In the genomic region with DNA sequence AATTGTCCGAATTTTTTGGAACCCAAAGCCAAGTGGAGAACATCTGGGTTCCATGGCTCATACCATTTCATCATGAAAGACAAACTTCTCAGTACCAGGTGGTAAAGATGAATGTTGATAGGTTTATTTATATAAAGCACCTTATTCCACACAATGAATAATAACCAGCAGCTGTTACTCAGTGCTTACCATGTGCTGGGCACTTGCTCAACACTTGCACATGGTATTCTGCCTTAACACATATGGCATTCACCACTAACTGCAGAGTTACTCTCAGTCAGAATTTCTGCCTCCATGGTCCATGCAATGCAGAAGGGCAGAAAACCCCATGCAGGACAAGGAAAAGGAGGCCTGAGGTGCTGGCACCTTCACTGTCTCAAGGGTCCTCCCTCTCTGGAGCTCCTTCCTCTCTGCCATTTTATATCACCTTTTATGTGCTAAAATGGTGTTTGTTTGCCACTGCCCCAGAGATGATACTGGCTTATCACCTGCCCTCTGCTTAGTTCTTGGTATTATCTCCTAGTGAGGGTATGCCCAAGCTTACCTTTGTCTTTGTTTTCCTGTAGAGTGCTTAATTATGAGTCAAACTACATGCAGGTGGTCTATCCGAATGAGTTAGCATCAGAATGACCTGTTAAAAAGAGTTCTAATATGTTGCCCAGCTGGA, we compare ENCODE assay signal across 15 cellular contexts.
DNase-seq lines count a peak whose midpoint lies in the region; ATAC-seq, FAIRE-seq and TF ChIP-seq lines count a peak whose summit lies in the region.
"Had no signal": no experiment of that assay in that cellular context is flagged by ENCODE, and none has a peak within 500 bp of the region (broad histone marks: within the 10 kb centered on the region; RNA-seq: fewer than 3 reads in every experiment).

No MANE protein-coding gene starts in this region.

- H3K23me2 ChIP-seq in H1 (ENCODE audit: low read depth, low read length): no peaks in the 10 kb centered on the region

- no peaks in the 10 kb centered on the region for H3K27me3 Mint-ChIP-seq in GM23338 (ENCODE audit: insufficient read depth, low read depth, poor library complexity)
- H3K27me3 Mint-ChIP-seq in activated T-cell treated with anti-CD3 and anti-CD28 coated beads, Interleukin-2, amount 50 U/mL, for 4 hours (ENCODE audit: low read depth): no peaks in the 10 kb centered on the region

- H3K4me2 ChIP-seq in GM23338 (peak overlapping the region; percentile 46), H1 (ENCODE audit: insufficient read depth in 1 of 2, low read depth in 2 of 2, low read length in 2 of 2) (peak overlapping the region; percentile 10 to 46)

- H3K79me1 ChIP-seq in H1 (ENCODE audit: low read depth, low read length): no peaks in the 10 kb centered on the region

- H3K36me3 ChIP-seq in GM23338 (ENCODE audit: insufficient read depth) (0 out of 2 replicates have a peak, but pooled peaks cover under 1% of the 10 kb centered on the region), H1 (ENCODE audit: control insufficient read depth in 2 of 4, insufficient read depth in 4 of 4, low read length in 3 of 4) (peaks cover 0 to 4% (median under 1%) of the 10 kb centered on the region in 4 experiments; a peak in 3 of 8 replicates)
- H3K36me3 ChIP-seq: lower lobe of right lung, neutrophil, upper lobe of left lung had no signal

- no peak for DNase-seq in GM23338 (ENCODE audit: low spot score)
- peak; percentile 66 for DNase-seq in NCI-H146 treated with DMSO at 0.1 percent for 48 hours (lab: John Stamatoyannopoulos, UW; ENCODE audit: unreplicated experiment)
- no peak for DNase-seq in H1 (ENCODE audit: low read depth in 1 of 2, low spot score in 2 of 2)
- peak; percentile 75 for DNase-seq in myocyte (ENCODE audit: low read depth)
- DNase-seq in activated T-cell treated with anti-CD3 and anti-CD28 coated beads, Interleukin-2, amount 50 U/mL, for 4 hours: no peak
- DNase-seq in CD1c-positive myeloid dendritic cell (ENCODE audit: extremely low spot score): no peak
- DNase-seq: activated CD4-positive, alpha-beta T cell treated with anti-CD3 and anti-CD28 coated beads for 1 hour; C1 segment of cervical spinal cord; lower lobe of right lung; upper lobe of left lung had no signal

- no peak overlapping the region for H3K23ac ChIP-seq in H1 (ENCODE audit: insufficient read length)

- CTCF ChIA-PET in H1 (lab: Charles Lee; ENCODE audit: partially characterized antibody): interaction anchor here (1.2 to 1.9 kb wide), 7 partner anchors 10 to 114 kb away, joined by 3 to 5 read pairs (median 3); partner anchors contain the start of gene LRRC8D

- 0 out of 2 replicates have a peak overlapping the region, but pooled peaks have one; percentile 24 for H2BK20ac ChIP-seq in H1 (ENCODE audit: low read length)

- H4K20me1 ChIP-seq in GM23338 (replicated peaks; ENCODE audit: insufficient read depth): no peaks in the 10 kb centered on the region
- no peaks in the 10 kb centered on the region for H4K20me1 ChIP-seq in H1 (replicated peaks in 1 of 2; ENCODE audit: control insufficient read depth in 1 of 2, insufficient read depth in 2 of 2, low read length in 2 of 2)

- H2AK5ac ChIP-seq in H1 (ENCODE audit: low read depth, low read length): peak overlapping the region; percentile 89

- H2BK12ac ChIP-seq in H1 (ENCODE audit: low read depth, low read length): peak overlapping the region; percentile 20; the same call in 1 of the 2 replicates

- H2AFZ ChIP-seq in GM23338: no peak overlapping the region
- H2AFZ ChIP-seq in H1 (ENCODE audit: low read length): no peak overlapping the region

- H3F3A ChIP-seq in GM23338 (replicated peaks; ENCODE audit: low read depth): 0 out of 2 replicates have a peak, but pooled peaks cover 6% of the 10 kb centered on the region

- TF ChIP-seq POLR2A in H1 (IDR thresholded peaks at IDR 0.05; ENCODE audit: control extremely low read depth in 1 of 2, low read depth in 2 of 2, low read length in 2 of 2): no peak

- H3K79me2 ChIP-seq in GM23338 (replicated peaks; ENCODE audit: insufficient read depth) (peaks cover 70% of the 10 kb centered on the region), H1 (ENCODE audit: control insufficient read depth in 1 of 2, insufficient read depth in 2 of 2, low read length in 2 of 2) (peaks cover 0 to 60% of the 10 kb centered on the region in 2 experiments; a peak in 3 of 4 replicates)

- H3K9me3 ChIP-seq in H1 (ENCODE audit: insufficient read depth in 2 of 2, low read depth in 1 of 2, low read length in 1 of 2): 0 out of 4 replicates have a peak, but pooled peaks cover 0 to under 1% of the 10 kb centered on the region in 2 experiments
- H3K9me3 ChIP-seq: lower lobe of right lung, neutrophil had no signal

- H2BK120ac ChIP-seq in H1 (replicated peaks; ENCODE audit: low read depth, low read length): no peak overlapping the region

- H3K4ac ChIP-seq in H1 (replicated peaks; ENCODE audit: insufficient read length, low read depth, low read length): no peak overlapping the region

- H3K9me3 Mint-ChIP-seq in GM23338: 0 out of 3 replicates have a peak, but pooled peaks cover under 1% of the 10 kb centered on the region
- peaks cover under 1% of the 10 kb centered on the region for H3K9me3 Mint-ChIP-seq in activated T-cell treated with anti-CD3 and anti-CD28 coated beads, Interleukin-2, amount 50 U/mL, for 4 hours
- H3K9me3 Mint-ChIP-seq: stimulated activated effector memory CD8-positive, alpha-beta T cell treated with anti-CD3 and anti-CD28 coated beads, Interleukin-12 subunit alpha, Interleukin-12 subunit beta, amount 100 ng/mL, for 72 hours had no signal

- peak; percentile 13 for FAIRE-seq in H1 (lab: Jason Lieb, UNC)

- H3K27ac Mint-ChIP-seq in GM23338: no peak overlapping the region
- H3K27ac Mint-ChIP-seq: stimulated activated effector memory CD8-positive, alpha-beta T cell treated with anti-CD3 and anti-CD28 coated beads, Interleukin-12 subunit alpha, Interleukin-12 subunit beta, amount 100 ng/mL, for 72 hours had no signal

- no peak overlapping the region for H3K56ac ChIP-seq in H1 (replicated peaks; ENCODE audit: insufficient read length, low read depth, low read length)

- 51% methylated on average over 2 of the region's 2 CpGs; no CpG with 5 or more reads in 1 of the 2 experiments for WGBS in H1 (ENCODE audit: extremely low coverage in 1 of 2, insufficient coverage in 1 of 2, insufficient read length in 1 of 2, insufficient replicate concordance in 2 of 2, low coverage in 1 of 2, low lambda C conversion rate in 2 of 2, missing lambda C conversion rate in 1 of 2), 2 experiments

- POLR2A ChIA-PET in H1 (lab: Charles Lee; ENCODE audit: partially characterized antibody): interaction anchor here (1.0 to 1.2 kb wide), 3 partner anchors 12 to 96 kb away, joined by 3 to 5 read pairs (median 3); no protein-coding TSS in a partner anchor

- no peak for TF ChIP-seq RAD21 in H1 (IDR thresholded peaks at IDR 0.05 in 1 of 2, conservative IDR thresholded peaks at IDR 0.05 in 1 of 2; ENCODE audit: low read depth in 2 of 2, low read length in 2 of 2)

- H2BK15ac ChIP-seq in H1 (ENCODE audit: low read length): no peak overlapping the region; the same call in 1 of the 2 replicates

- H4K5ac ChIP-seq in H1 (ENCODE audit: insufficient read length, low read depth, low read length): no peak overlapping the region

- no peak overlapping the region for H4K91ac ChIP-seq in H1 (replicated peaks; ENCODE audit: insufficient read length, low read length)

- no peak overlapping the region for H3K9ac ChIP-seq in H1 (replicated peaks in 1 of 4; ENCODE audit: extremely low read depth in 1 of 4, low read depth in 3 of 4, low read length in 3 of 4)

- H3K36me3 Mint-ChIP-seq in GM23338 (ENCODE audit: low read depth): peaks cover 31% of the 10 kb centered on the region
- H3K36me3 Mint-ChIP-seq in activated T-cell treated with anti-CD3 and anti-CD28 coated beads, Interleukin-2, amount 50 U/mL, for 4 hours (ENCODE audit: insufficient read depth): peaks cover 19% of the 10 kb centered on the region
- H3K36me3 Mint-ChIP-seq: stimulated activated effector memory CD8-positive, alpha-beta T cell treated with anti-CD3 and anti-CD28 coated beads, Interleukin-12 subunit alpha, Interleukin-12 subunit beta, amount 100 ng/mL, for 72 hours had no signal

- no peak for TF ChIP-seq EP300 in H1 (IDR thresholded peaks at IDR 0.05; ENCODE audit: borderline replicate concordance in 1 of 2, low read depth in 2 of 2, low read length in 2 of 2)

- H3K14ac ChIP-seq in H1 (ENCODE audit: insufficient read length): no peak overlapping the region

- no peak overlapping the region for H3K18ac ChIP-seq in H1 (ENCODE audit: extremely low read depth, low read length)

- H4K8ac ChIP-seq in H1 (ENCODE audit: extremely low read depth, insufficient read depth, low read length): no peak overlapping the region

- H3K27ac ChIP-seq in GM23338 (ENCODE audit: low read depth): peak overlapping the region; percentile 70
- no peak overlapping the region for H3K27ac ChIP-seq in H1 (ENCODE audit: low read depth, low read length)
- H3K27ac ChIP-seq: epithelial cell of prostate, lower lobe of right lung, neutrophil, upper lobe of left lung had no signal

- H3K4me1 Mint-ChIP-seq in GM23338: peaks cover 46% of the 10 kb centered on the region
- H3K4me1 Mint-ChIP-seq in activated T-cell treated with anti-CD3 and anti-CD28 coated beads, Interleukin-2, amount 50 U/mL, for 4 hours (ENCODE audit: low read depth): peaks cover 6% of the 10 kb centered on the region
- H3K4me1 Mint-ChIP-seq: stimulated activated effector memory CD8-positive, alpha-beta T cell treated with anti-CD3 and anti-CD28 coated beads, Interleukin-12 subunit alpha, Interleukin-12 subunit beta, amount 100 ng/mL, for 72 hours had no signal

- peak overlapping the region; percentile 4; the same call in 1 of the 2 replicates for H3K4me3 ChIP-seq in GM23338
- no peak overlapping the region; a peak in 1 of 8 replicates for H3K4me3 ChIP-seq in H1 (ENCODE audit: extremely low read depth in 1 of 4, insufficient read depth in 2 of 4, low read depth in 3 of 4, low read length in 4 of 4)
- H3K4me3 ChIP-seq: lower lobe of right lung, upper lobe of left lung had no signal

- H3K9me2 ChIP-seq in GM23338 (ENCODE audit: insufficient read depth): no peaks in the 10 kb centered on the region

- H3K27me3 ChIP-seq in GM23338 (ENCODE audit: insufficient read depth) (no peaks in the 10 kb centered on the region), H1 (replicated peaks in 1 of 4; ENCODE audit: control insufficient read depth in 3 of 4, extremely low read depth in 1 of 4, insufficient read depth in 3 of 4, low read length in 3 of 4) (no peaks in the 10 kb centered on the region)
- H3K27me3 ChIP-seq: neutrophil, upper lobe of left lung had no signal

- H3K4me1 ChIP-seq in GM23338 (ENCODE audit: insufficient read depth): peaks cover 38% of the 10 kb centered on the region
- peaks cover 0 to 14% (median 6%) of the 10 kb centered on the region in 4 experiments; a peak in 3 of 7 replicates for H3K4me1 ChIP-seq in H1 (replicated peaks in 1 of 4; ENCODE audit: control insufficient read depth in 3 of 4, insufficient read depth in 4 of 4, low read length in 3 of 4)
- H3K4me1 ChIP-seq: lower lobe of right lung, upper lobe of left lung had no signal

- TF ChIP-seq CTCF in GM23338 (conservative IDR thresholded peaks at IDR 0.05; ENCODE audit: low read depth in 2 of 2): no peak
- TF ChIP-seq CTCF in H1 (IDR thresholded peaks at IDR 0.05; ENCODE audit: control extremely low read depth in 1 of 3, insufficient read depth in 1 of 3, low read depth in 1 of 3, low read length in 3 of 3): no peak

- H2BK5ac ChIP-seq in H1 (ENCODE audit: low read depth, low read length): peak overlapping the region; percentile 76; the same call in 1 of the 2 replicates

- ATAC-seq in GM23338: peak; percentile 77
- ATAC-seq in activated T-cell treated with anti-CD3 and anti-CD28 coated beads, Interleukin-2, amount 50 U/mL, for 4 hours: no peak
- ATAC-seq in HG02852 (IDR thresholded peaks at IDR 0.05; ENCODE audit: unreplicated experiment): no peak
- no peak for ATAC-seq in HG03280 (IDR thresholded peaks at IDR 0.05; ENCODE audit: unreplicated experiment)
- ATAC-seq: lower lobe of right lung; stimulated activated effector memory CD8-positive, alpha-beta T cell treated with anti-CD3 and anti-CD28 coated beads, Interleukin-12 subunit alpha, Interleukin-12 subunit beta, amount 100 ng/mL, for 72 hours had no signal

- H3K4me3 Mint-ChIP-seq in GM23338: peak overlapping the region; percentile 16; the same call in 1 of the 3 replicates
- no peak overlapping the region for H3K4me3 Mint-ChIP-seq in activated T-cell treated with anti-CD3 and anti-CD28 coated beads, Interleukin-2, amount 50 U/mL, for 4 hours
- H3K4me3 Mint-ChIP-seq: stimulated activated effector memory CD8-positive, alpha-beta T cell treated with anti-CD3 and anti-CD28 coated beads, Interleukin-12 subunit alpha, Interleukin-12 subunit beta, amount 100 ng/mL, for 72 hours had no signal

Comparison
In these comparisons a context has a peak if more than half of its experiments do, and no peak if none do; other contexts are left out.
1. DNase-seq: peak in NCI-H146 treated with DMSO at 0.1 percent for 48 hours (single experiment) and myocyte (single experiment); none in GM23338 (single experiment), H1 (0 of 2), activated T-cell treated with anti-CD3 and anti-CD28 coated beads, Interleukin-2, amount 50 U/mL, for 4 hours (single experiment) and CD1c-positive myeloid dendritic cell (single experiment).